Comparison of ENCODE assay signal across 39 cellular contexts in genomic region chr19:14704450-14704849, GRCh38. TPM values are rescaled to one million over a fixed set of nuclear protein-coding genes. Genes with fewer than 3 reads are reported as not detected.
DNase-seq lines count a peak whose midpoint lies in the region; ATAC-seq, FAIRE-seq and TF ChIP-seq lines count a peak whose summit lies in the region.
"Had no signal": no experiment of that assay in that cellular context is flagged by ENCODE, and none has a peak within 500 bp of the region (broad histone marks: within the 10 kb centered on the region; RNA-seq: fewer than 3 reads in every experiment).

No MANE protein-coding gene starts in this region.

- no TSS peak for BruUV-seq in K562 (replicated peaks; lab: Mats Ljungman, UMichigan)

- no peaks in the 10 kb centered on the region for H3K27me3 ChIP-seq in K562 (ENCODE audit: control insufficient read depth in 2 of 2, insufficient read depth in 2 of 2, low read length in 2 of 2)
- H3K27me3 ChIP-seq: BE2C; BLaER1; BLaER1 treated with 17β-estradiol and CSF1 and Interleukin-3, amounts not matched to agents 10 nM and 100 nM had no signal

- H3K9me3 Mint-ChIP-seq in endothelial cell (ENCODE audit: unreplicated experiment): no peaks in the 10 kb centered on the region
- H3K9me3 Mint-ChIP-seq: CD4-positive, alpha-beta memory T cell; CD4-positive, alpha-beta T cell; CD8-positive, alpha-beta T cell had no signal

- no peak for TF ChIP-seq POLR2A in K562 (conservative IDR thresholded peaks at IDR 0.05)

- intact Hi-C loops in K562 (cut with micrococcal nuclease): no loop called here

- H3K4me3 Mint-ChIP-seq in endothelial cell (ENCODE audit: unreplicated experiment): peak overlapping the region; percentile 80
- H3K4me3 Mint-ChIP-seq: B cell; CD14-positive monocyte; CD4-positive, alpha-beta memory T cell; CD4-positive, alpha-beta T cell; CD4-positive, CD25-positive, alpha-beta regulatory T cell; CD8-positive, alpha-beta memory T cell; CD8-positive, alpha-beta T cell had no signal

- no peak overlapping the region for H3K9ac ChIP-seq in K562 (ENCODE audit: insufficient read depth in 1 of 2, low read depth in 2 of 2, low read length in 2 of 2)
- H3K9ac ChIP-seq: BLaER1; BLaER1 treated with 17β-estradiol and CSF1 and Interleukin-3, amounts not matched to agents 10 nM and 100 nM had no signal

- in situ Hi-C loops in K562 (cut with MboI): no loop called here

- POLR2A ChIA-PET in K562 (lab: Yijun Ruan, JAX): no interaction called here

- no peak overlapping the region for H3K27ac Mint-ChIP-seq in endothelial cell (ENCODE audit: unreplicated experiment)
- H3K27ac Mint-ChIP-seq: B cell; CD4-positive, alpha-beta memory T cell; CD4-positive, alpha-beta T cell; CD4-positive, CD25-positive, alpha-beta regulatory T cell; CD8-positive, alpha-beta T cell had no signal

- no peaks in the 10 kb centered on the region; a peak in 1 of 5 replicates for H3K4me1 ChIP-seq in K562 (replicated peaks in 1 of 2; ENCODE audit: control insufficient read depth in 2 of 2, insufficient read depth in 2 of 2, low read length in 2 of 2)
- H3K4me1 ChIP-seq: A549, BE2C, BLaER1, Caco-2 had no signal

- CTCF ChIA-PET in K562 (lab: Yijun Ruan, JAX; ENCODE audit: low intra/inter-chr PET ratio): no interaction called here

- no peak for FAIRE-seq in K562 (lab: Jason Lieb, UNC)
- FAIRE-seq: A204.1, A549, D721Med had no signal

- TF ChIP-seq EP300 in K562 (IDR thresholded peaks at IDR 0.05; ENCODE audit: low read length): no peak

- H3K27me3 Mint-ChIP-seq in endothelial cell (ENCODE audit: unreplicated experiment): peaks cover 5% of the 10 kb centered on the region
- H3K27me3 Mint-ChIP-seq: B cell; CD4-positive, alpha-beta memory T cell; CD4-positive, alpha-beta T cell; CD4-positive, CD25-positive, alpha-beta regulatory T cell; CD8-positive, alpha-beta memory T cell had no signal

- DNase-seq in K562 (ENCODE audit: extremely low read depth in 1 of 4, low spot score in 3 of 4): no peak
- no peak for DNase-seq in endothelial cell (ENCODE audit: low spot score)
- DNase-seq in islet precursor cell: peak; percentile 17
- no peak for DNase-seq in foreskin fibroblast
- no peak for DNase-seq in 8988T
- DNase-seq: ACHN; AML-193; BE2C; C1 segment of cervical spinal cord; Caco-2; Calu3; CD4-positive, alpha-beta memory T cell; CD4-positive, alpha-beta T cell; CD4-positive, CD25-positive, alpha-beta regulatory T cell; CD8-positive, alpha-beta memory T cell; CD8-positive, alpha-beta T cell; COR-L47; DMS 273 treated with DMSO at 0.1 percent for 48 hours; DMS153; DMS53; DMS79; DMS79 treated with DMSO at 0.1 percent for 48 hours; DND-41; EL had no signal

- no peaks in the 10 kb centered on the region for H3K79me2 ChIP-seq in K562 (ENCODE audit: control insufficient read depth, insufficient read depth, low read length)

- no peaks in the 10 kb centered on the region for H3K4me1 Mint-ChIP-seq in endothelial cell (ENCODE audit: unreplicated experiment)
- H3K4me1 Mint-ChIP-seq: B cell; CD14-positive monocyte; CD4-positive, alpha-beta memory T cell; CD8-positive, alpha-beta memory T cell had no signal

- ATAC-seq in K562: no peak
- no peak for ATAC-seq in GM19455 (IDR thresholded peaks at IDR 0.05; ENCODE audit: unreplicated experiment)
- ATAC-seq: A549; CD8-positive, alpha-beta T cell had no signal

- H2AFZ ChIP-seq in K562 (ENCODE audit: low read depth, low read length): no peak overlapping the region

- TF ChIP-seq CTCF in K562 (IDR thresholded peaks at IDR 0.05 in 2 of 3, conservative IDR thresholded peaks at IDR 0.05 in 1 of 3; ENCODE audit: insufficient read depth in 2 of 3, low read depth in 1 of 3, low read length in 3 of 3) (no peak), endothelial cell (IDR thresholded peaks at IDR 0.05; ENCODE audit: unreplicated experiment) (no peak), foreskin fibroblast (IDR thresholded peaks at IDR 0.05; ENCODE audit: low read depth, low read length) (no peak)

- no peak overlapping the region for H3K4me2 ChIP-seq in K562 (ENCODE audit: insufficient read depth, low read length)
- H3K4me2 ChIP-seq: A549; BLaER1; BLaER1 treated with 17β-estradiol and CSF1 and Interleukin-3, amounts not matched to agents 10 nM and 100 nM had no signal

- no peak for TF ChIP-seq RAD21 in K562 (CRISPR knock-in tag; conservative IDR thresholded peaks at IDR 0.05 in 1 of 2, IDR thresholded peaks at IDR 0.05 in 1 of 2)

- H3K9me1 ChIP-seq in K562 (ENCODE audit: control insufficient read depth, insufficient read depth, low read length): no peaks in the 10 kb centered on the region

- peaks cover 83% of the 10 kb centered on the region for H3K36me3 Mint-ChIP-seq in endothelial cell (ENCODE audit: low read depth, unreplicated experiment)

- H3K36me3 ChIP-seq in K562 (ENCODE audit: control insufficient read depth, insufficient read depth, low read length): peaks cover 26% of the 10 kb centered on the region; the same call in 2 of the 3 replicates

- WGBS in K562 (ENCODE audit: insufficient coverage, low coverage, missing lambda C conversion rate): 37% methylated on average over 6 of the region's 6 CpGs

- H4K20me1 ChIP-seq in K562 (replicated peaks; ENCODE audit: control insufficient read depth, insufficient read depth, low read length): no peaks in the 10 kb centered on the region
- H4K20me1 ChIP-seq: BLaER1 had no signal

- H3K4me3 ChIP-seq in K562 (no peak overlapping the region), foreskin fibroblast (ENCODE audit: low read depth in 1 of 2, low read length in 2 of 2) (no peak overlapping the region)
- H3K4me3 ChIP-seq: A549; BLaER1; BLaER1 treated with 17β-estradiol and CSF1 and Interleukin-3, amounts not matched to agents 10 nM and 100 nM had no signal

- H3K27ac ChIP-seq in K562 (ENCODE audit: extremely low read depth, low read depth, low read length): no peak overlapping the region
- H3K27ac ChIP-seq: 22Rv1; A549; BLaER1; BLaER1 treated with 17β-estradiol and CSF1 and Interleukin-3, amounts not matched to agents 10 nM and 100 nM; C4-2B had no signal

- H3K9me3 ChIP-seq in K562 (replicated peaks; ENCODE audit: control insufficient read depth, insufficient read depth, low read depth, low read length): peaks cover 7% of the 10 kb centered on the region; the same call in 1 of the 2 replicates
- H3K9me3 ChIP-seq: A549, BE2C, Caco-2 had no signal

TF ChIP-seq in K562, 482 proteins besides CTCF, POLR2A, EP300 and RAD21:
- no peak for TF ChIP-seq SMARCC2 (IDR thresholded peaks at IDR 0.05; ENCODE audit: low read depth)
- TF ChIP-seq ZNF431 (CRISPR knock-in tag; IDR thresholded peaks at IDR 0.05): peak; percentile 93
- no peak for TF ChIP-seq NUFIP1 (IDR thresholded peaks at IDR 0.05; ENCODE audit: partially characterized antibody)
- TF ChIP-seq LARP7 (IDR thresholded peaks at IDR 0.05): no peak
- TF ChIP-seq RBM14 (IDR thresholded peaks at IDR 0.05; ENCODE audit: borderline replicate concordance, insufficient read depth, low read depth, low read length): no peak

RNA-seq across cellular contexts. Expression of gene ZNF333, which starts 14.6 kb away (rescaled TPM):
- total RNA-seq in K562 (2011; cell fraction: chromatin; rRNA removed; ENCODE audit: low replicate concordance): 65.5 and 79.8 TPM in 2 replicates
- total RNA-seq in K562 (2011; cell fraction: nucleolus; rRNA removed): 47.5 and 55.0 TPM in 2 replicates
- 54.5 and 64.0 TPM in 2 replicates for total RNA-seq in K562 (2011; cell fraction: nucleoplasm; rRNA removed)
- 4.5 and 8.5 TPM in 2 replicates for total RNA-seq in K562 (2014; rRNA removed)
- total RNA-seq in K562 (2014; rRNA removed; fragmentation: Illumina TruSeq; extraction: Trizol): 5.9 and 6.0 TPM in 2 replicates
- 4.1 and 5.2 TPM in 2 replicates for total RNA-seq in K562 (2015; rRNA removed; fragmentation: Illumina TruSeq; extraction: Trizol)
- total RNA-seq in K562 (2021): 6.3 and 7.1 TPM in 2 replicates
- polyA plus RNA-seq in K562 (2011; rRNA removed): 10.3 and 11.4 TPM in 2 replicates
- 6.3 and 8.5 TPM in 2 replicates for polyA plus RNA-seq in K562 (2011; cell fraction: cytosol; rRNA removed)
- 29.9 and 40.6 TPM in 2 replicates for polyA plus RNA-seq in K562 (2011; cell fraction: nucleus; rRNA removed)
- 6.2 and 11.3 TPM in 2 replicates for polyA plus RNA-seq in K562 (2012)
- polyA plus RNA-seq in K562 (2014; fragmentation: Illumina TruSeq; extraction: Trizol): 5.8 and 6.5 TPM in 2 replicates
- 1 to 10 TPM; 2.8 to 3.3 TPM for polyA plus RNA-seq in K562 (2014; fragmentation: Nextera tagmentation; extraction: Ambion mirVana)
- 7.7 and 9.3 TPM in 2 replicates for polyA plus RNA-seq in K562 (2014; rRNA removed)
- 10.3 and 10.6 TPM in 2 replicates for polyA minus RNA-seq in K562 (2011; rRNA and poly(A)+ RNA removed)
- polyA minus RNA-seq in K562 (2011; cell fraction: cytosol; rRNA and poly(A)+ RNA removed): 4.0 and 4.9 TPM in 2 replicates
- polyA minus RNA-seq in K562 (2011; cell fraction: nucleus; rRNA and poly(A)+ RNA removed): 11.4 and 12.3 TPM in 2 replicates
- total RNA-seq in endothelial cell (ENCODE audit: unreplicated experiment): 17.5 TPM

RNA-seq across cellular contexts. Expression of gene ADGRE3, which starts 29.8 kb away (rescaled TPM):
- not detected in 2 replicates for total RNA-seq in K562 (2011; cell fraction: chromatin; rRNA removed; ENCODE audit: low replicate concordance)
- total RNA-seq in K562 (2011; cell fraction: nucleolus; rRNA removed): not detected in 2 replicates
- total RNA-seq in K562 (2011; cell fraction: nucleoplasm; rRNA removed): not detected in 2 replicates
- total RNA-seq in K562 (2014; rRNA removed) (not detected in 2 replicates), K562 (2014; rRNA removed; fragmentation: Illumina TruSeq; extraction: Trizol) (not detected in 2 replicates), K562 (2015; rRNA removed; fragmentation: Illumina TruSeq; extraction: Trizol) (not detected in 2 replicates), K562 (2021) (not detected in 2 replicates), endothelial cell (ENCODE audit: unreplicated experiment) (not detected)
- polyA plus RNA-seq in K562 (2011; rRNA removed) (not detected in 2 replicates), K562 (2014; fragmentation: Illumina TruSeq; extraction: Trizol) (not detected in 2 replicates), K562 (2014; fragmentation: Nextera tagmentation; extraction: Ambion mirVana) (not detected), K562 (2014; rRNA removed) (not detected in 2 replicates)
- not detected in 2 replicates for polyA plus RNA-seq in K562 (2011; cell fraction: cytosol; rRNA removed)
- not detected in 2 replicates for polyA plus RNA-seq in K562 (2011; cell fraction: nucleus; rRNA removed)
- polyA plus RNA-seq in K562 (2012): not detected in 2 replicates
- not detected in 2 replicates for polyA minus RNA-seq in K562 (2011; rRNA and poly(A)+ RNA removed)
- not detected in 2 replicates for polyA minus RNA-seq in K562 (2011; cell fraction: cytosol; rRNA and poly(A)+ RNA removed)
- polyA minus RNA-seq in K562 (2011; cell fraction: nucleus; rRNA and poly(A)+ RNA removed): not detected in 2 replicates
- total RNA-seq: A172; A673; Caco-2; Calu3; CD4-positive, alpha-beta memory T cell; CD4-positive, alpha-beta T cell; CD4-positive, CD25-positive, alpha-beta regulatory T cell; CD8-positive, alpha-beta memory T cell; CD8-positive, alpha-beta T cell; Daoy had no signal
- polyA plus RNA-seq: A549; AG04450; BJ; CD4-positive, alpha-beta memory T cell; CD4-positive, CD25-positive, alpha-beta regulatory T cell had no signal
